In the genomic region with DNA sequence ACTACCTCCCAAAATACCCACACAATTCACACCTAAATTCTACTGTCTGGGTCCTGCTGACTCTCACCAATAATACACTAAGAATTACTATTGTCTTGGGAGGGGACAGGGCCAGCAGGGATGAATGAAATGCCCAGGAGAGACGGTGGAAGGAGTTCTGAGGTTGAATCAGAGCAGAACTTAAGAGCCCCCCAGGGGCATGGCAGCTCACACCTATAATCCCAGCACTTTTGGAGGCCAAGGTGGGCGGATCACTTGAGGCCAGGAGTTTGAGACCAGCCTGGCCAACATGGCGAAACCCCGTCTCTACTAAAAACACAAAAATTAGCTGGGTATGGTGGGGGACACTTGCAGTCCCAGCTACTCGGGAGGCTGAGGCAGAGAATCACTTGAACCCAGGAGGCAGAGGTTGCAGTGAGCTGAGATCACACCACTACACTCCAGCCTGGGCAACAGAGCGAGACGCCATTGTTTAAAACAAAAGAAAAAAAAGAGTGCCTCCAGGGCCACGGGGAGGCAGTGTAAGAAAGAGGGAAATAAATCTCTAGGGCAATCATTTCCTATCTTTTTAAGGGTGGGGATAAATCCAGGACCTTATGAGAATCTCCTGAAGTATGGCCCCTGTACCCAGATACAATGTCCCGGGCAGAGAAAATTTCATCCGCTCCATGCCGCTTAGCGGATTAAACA, we compare ENCODE assay signal across 7 cellular contexts. TPM values are rescaled to one million over a fixed set of nuclear protein-coding genes. Genes with fewer than 3 reads are reported as not detected.
DNase-seq lines count a peak whose midpoint lies in the region; ATAC-seq and TF ChIP-seq lines count a peak whose summit lies in the region.
"Not testable (repeated sequence)": the region's sequence is repeated elsewhere in the genome, so short reads cannot be mapped to it uniquely, and the experiment has no call there.

No MANE protein-coding gene starts in this region.

- H3K27ac ChIP-seq in OCI-LY7 (ENCODE audit: low read depth, low read length, poor library complexity, severe bottlenecking); naive thymus-derived CD4-positive, alpha-beta T cell (ENCODE audit: low read depth, low read length): not testable (repeated sequence)
- peak overlapping the region in 3 of 5 donors; percentile 20 to 38 (median 26) for H3K27ac ChIP-seq in stomach

- not testable (repeated sequence) for TF ChIP-seq EP300 in stomach (IDR thresholded peaks at IDR 0.05)

- H3K36me3 Mint-ChIP-seq in Caco-2 (ENCODE audit: insufficient read depth, unreplicated experiment): peaks cover 99% of the 10 kb centered on the region
- peaks cover 70% of the 10 kb centered on the region for H3K36me3 Mint-ChIP-seq in activated CD8-positive, alpha-beta T cell treated with anti-CD3 and anti-CD28 coated beads, Interleukin-2, amount 10 ng/mL, durations not matched to agents 7 days and 5 days (ENCODE audit: low read depth)
- H3K36me3 Mint-ChIP-seq in activated naive CD8-positive, alpha-beta T cell treated with anti-CD3 and anti-CD28 coated beads, Interleukin-2, amount 10 ng/mL, durations not matched to agents 7 days and 5 days: peaks cover 45% of the 10 kb centered on the region
- H3K36me3 Mint-ChIP-seq in naive thymus-derived CD4-positive, alpha-beta T cell: peaks cover 9 to 36% (median 12%) of the 10 kb centered on the region in 5 donors

- not testable (repeated sequence) for H3K27me3 ChIP-seq in Caco-2 (replicated peaks; ENCODE audit: control insufficient read depth, insufficient read depth, low read length); naive thymus-derived CD4-positive, alpha-beta T cell (ENCODE audit: control insufficient read depth in 2 of 2, insufficient read depth in 2 of 2, low read length in 2 of 2); stomach

- peaks cover 21% of the 10 kb centered on the region; the same call in 1 of the 2 replicates for H3K79me2 ChIP-seq in OCI-LY7 (ENCODE audit: insufficient read depth, low read depth, low read length)

- not testable (repeated sequence) for H3K9me3 Mint-ChIP-seq in Caco-2 (ENCODE audit: unreplicated experiment); activated CD8-positive, alpha-beta T cell treated with anti-CD3 and anti-CD28 coated beads, Interleukin-2, amount 10 ng/mL, durations not matched to agents 7 days and 5 days (ENCODE audit: insufficient read depth); activated naive CD8-positive, alpha-beta T cell treated with anti-CD3 and anti-CD28 coated beads, Interleukin-2, amount 10 ng/mL, durations not matched to agents 7 days and 5 days; naive thymus-derived CD4-positive, alpha-beta T cell

- not testable (repeated sequence) for H3K9me3 ChIP-seq in Caco-2; OCI-LY7 (ENCODE audit: low read length); naive thymus-derived CD4-positive, alpha-beta T cell (ENCODE audit: control insufficient read depth in 2 of 3, low read length in 3 of 3); stomach

- DNase-seq in Caco-2; OCI-LY7 (ENCODE audit: low spot score); activated CD8-positive, alpha-beta T cell treated with anti-CD3 and anti-CD28 coated beads, Interleukin-2, amount 10 ng/mL, durations not matched to agents 7 days and 5 days; activated naive CD8-positive, alpha-beta T cell treated with anti-CD3 and anti-CD28 coated beads, Interleukin-2, amount 10 ng/mL, durations not matched to agents 7 days and 5 days; Right ventricle myocardium superior; naive thymus-derived CD4-positive, alpha-beta T cell; stomach: not testable (repeated sequence)

- H3K36me3 ChIP-seq in Caco-2 (ENCODE audit: control insufficient read depth, insufficient read depth, low read length) (peaks cover 10% of the 10 kb centered on the region), OCI-LY7 (ENCODE audit: insufficient read depth, low read length) (peaks cover 92% of the 10 kb centered on the region), stomach (peaks cover 66 to 96% (median 93%) of the 10 kb centered on the region in 4 donors)
- H3K36me3 ChIP-seq in naive thymus-derived CD4-positive, alpha-beta T cell (ENCODE audit: control insufficient read depth in 2 of 3, insufficient read depth in 3 of 3, low read length in 3 of 3): peaks cover 0 to 26% (median 13%) of the 10 kb centered on the region in 3 experiments

- not testable (repeated sequence) for H3K9me2 ChIP-seq in OCI-LY7 (ENCODE audit: insufficient read depth, low read length)

- H3K4me1 Mint-ChIP-seq in Caco-2 (ENCODE audit: low read depth, unreplicated experiment): not testable (repeated sequence)
- H3K4me1 Mint-ChIP-seq in activated CD8-positive, alpha-beta T cell treated with anti-CD3 and anti-CD28 coated beads, Interleukin-2, amount 10 ng/mL, durations not matched to agents 7 days and 5 days (ENCODE audit: low read depth): peaks cover 58% of the 10 kb centered on the region
- H3K4me1 Mint-ChIP-seq in activated naive CD8-positive, alpha-beta T cell treated with anti-CD3 and anti-CD28 coated beads, Interleukin-2, amount 10 ng/mL, durations not matched to agents 7 days and 5 days: peaks cover 31% of the 10 kb centered on the region
- H3K4me1 Mint-ChIP-seq in naive thymus-derived CD4-positive, alpha-beta T cell: peaks cover 0 to 33% (median 4%) of the 10 kb centered on the region in 7 donors

- WGBS in stomach, 5 donors: 85 to 93% (median 92%) methylated on average over 12 of the region's 12 CpGs

- POLR2A ChIA-PET in Caco-2 (lab: Charles Lee); OCI-LY7 (lab: Charles Lee); naive thymus-derived CD4-positive, alpha-beta T cell (lab: Charles Lee): not testable (repeated sequence)
- POLR2A ChIA-PET in activated CD8-positive, alpha-beta T cell treated with anti-CD3 and anti-CD28 coated beads, Interleukin-2, amount 10 ng/mL, durations not matched to agents 7 days and 5 days (lab: Charles Lee): interaction anchor here (1.2 kb wide), 1 partner anchor 10 kb away, joined by 5 read pairs; a partner anchor contains a TSS
- POLR2A ChIA-PET in activated naive CD8-positive, alpha-beta T cell treated with anti-CD3 and anti-CD28 coated beads, Interleukin-2, amount 10 ng/mL, durations not matched to agents 7 days and 5 days (lab: Charles Lee): interaction anchor here (2.0 kb wide), 1 partner anchor 11 kb away, joined by 8 read pairs; a partner anchor contains a TSS

- not testable (repeated sequence) for H3K4me3 Mint-ChIP-seq in Caco-2 (ENCODE audit: unreplicated experiment); activated naive CD8-positive, alpha-beta T cell treated with anti-CD3 and anti-CD28 coated beads, Interleukin-2, amount 10 ng/mL, durations not matched to agents 7 days and 5 days; naive thymus-derived CD4-positive, alpha-beta T cell
- H3K4me3 Mint-ChIP-seq in activated CD8-positive, alpha-beta T cell treated with anti-CD3 and anti-CD28 coated beads, Interleukin-2, amount 10 ng/mL, durations not matched to agents 7 days and 5 days: peak overlapping the region; percentile 5

- not testable (repeated sequence) for ATAC-seq in activated CD8-positive, alpha-beta T cell treated with anti-CD3 and anti-CD28 coated beads, Interleukin-2, amount 10 ng/mL, durations not matched to agents 7 days and 5 days; activated naive CD8-positive, alpha-beta T cell treated with anti-CD3 and anti-CD28 coated beads, Interleukin-2, amount 10 ng/mL, durations not matched to agents 7 days and 5 days (ENCODE audit: low read depth)
- ATAC-seq in Right ventricle myocardium superior (ENCODE audit: poor library complexity): peak; percentile 16
- ATAC-seq in naive thymus-derived CD4-positive, alpha-beta T cell: peak; percentile 66

- CTCF ChIA-PET in Caco-2 (lab: Charles Lee); OCI-LY7 (lab: Charles Lee; ENCODE audit: unreplicated experiment); naive thymus-derived CD4-positive, alpha-beta T cell (lab: Charles Lee): not testable (repeated sequence)
- CTCF ChIA-PET in activated CD8-positive, alpha-beta T cell treated with anti-CD3 and anti-CD28 coated beads, Interleukin-2, amount 10 ng/mL, durations not matched to agents 7 days and 5 days (lab: Charles Lee): interaction anchor here (1.9 kb wide), 1 partner anchor 12 kb away, joined by 5 read pairs; no protein-coding TSS in a partner anchor

- not testable (repeated sequence) for H2AFZ ChIP-seq in OCI-LY7 (ENCODE audit: low read length)

- H3K27me3 Mint-ChIP-seq in Caco-2 (ENCODE audit: insufficient read depth, unreplicated experiment); activated CD8-positive, alpha-beta T cell treated with anti-CD3 and anti-CD28 coated beads, Interleukin-2, amount 10 ng/mL, durations not matched to agents 7 days and 5 days (ENCODE audit: low read depth); activated naive CD8-positive, alpha-beta T cell treated with anti-CD3 and anti-CD28 coated beads, Interleukin-2, amount 10 ng/mL, durations not matched to agents 7 days and 5 days; naive thymus-derived CD4-positive, alpha-beta T cell: not testable (repeated sequence)

- H3K4me2 ChIP-seq in OCI-LY7 (ENCODE audit: low read length): not testable (repeated sequence)

- not testable (repeated sequence) for TF ChIP-seq CTCF in Caco-2 (IDR thresholded peaks at IDR 0.05; ENCODE audit: insufficient read depth in 1 of 2, low read depth in 1 of 2, low read length in 1 of 2, severe bottlenecking in 1 of 2, unreplicated experiment in 1 of 2); stomach (IDR thresholded peaks at IDR 0.05)
- TF ChIP-seq CTCF in OCI-LY7 (conservative IDR thresholded peaks at IDR 0.05; ENCODE audit: low read length): 0 out of 2 replicates have a peak, but pooled peaks have one; percentile 26

- intact Hi-C loops in Caco-2 (cut with micrococcal nuclease; ENCODE audit: unreplicated experiment); OCI-LY7 (cut with micrococcal nuclease; ENCODE audit: unreplicated experiment); naive thymus-derived CD4-positive, alpha-beta T cell (cut with micrococcal nuclease); stomach (cut with DNase I; ENCODE audit: low total_unique reads): not testable (repeated sequence)
- intact Hi-C loops in Right ventricle myocardium superior (cut with DNase I): loop anchor here (5.0 kb wide), 1 partner anchor 59 kb away; no protein-coding TSS in a partner anchor

- BruUV-seq in Caco-2 (replicated peaks; lab: Mats Ljungman, UMichigan); OCI-LY7 (replicated peaks; lab: Mats Ljungman, UMichigan): not testable (repeated sequence)

- peak overlapping the region; percentile 55 for H3K27ac Mint-ChIP-seq in Caco-2 (ENCODE audit: unreplicated experiment)
- H3K27ac Mint-ChIP-seq in activated CD8-positive, alpha-beta T cell treated with anti-CD3 and anti-CD28 coated beads, Interleukin-2, amount 10 ng/mL, durations not matched to agents 7 days and 5 days: peak overlapping the region; percentile 66
- peak overlapping the region; percentile 70 for H3K27ac Mint-ChIP-seq in activated naive CD8-positive, alpha-beta T cell treated with anti-CD3 and anti-CD28 coated beads, Interleukin-2, amount 10 ng/mL, durations not matched to agents 7 days and 5 days
- peak overlapping the region in 1 of 9 donors; percentile 42 for H3K27ac Mint-ChIP-seq in naive thymus-derived CD4-positive, alpha-beta T cell

- H4K20me1 ChIP-seq in OCI-LY7 (ENCODE audit: insufficient read depth, low read length): not testable (repeated sequence)

- H3K4me3 ChIP-seq in Caco-2 (ENCODE audit: low read depth, low read length); OCI-LY7 (ENCODE audit: low read depth, low read length, poor library complexity, severe bottlenecking); naive thymus-derived CD4-positive, alpha-beta T cell (ENCODE audit: low read length); stomach: not testable (repeated sequence)

- not testable (repeated sequence) for TF ChIP-seq POLR2A in stomach (IDR thresholded peaks at IDR 0.05)

- not testable (repeated sequence) for H3K4me1 ChIP-seq in Caco-2; OCI-LY7 (ENCODE audit: insufficient read depth, low read length, poor library complexity, severe bottlenecking); naive thymus-derived CD4-positive, alpha-beta T cell (ENCODE audit: control insufficient read depth in 2 of 2, insufficient read depth in 2 of 2, low read length in 2 of 2)
- H3K4me1 ChIP-seq in stomach: peaks cover 0 to 12% (median 10%) of the 10 kb centered on the region in 4 donors

RNA-seq across cellular contexts. Expression of a gene that starts 10.3 kb away (rescaled TPM):
- total RNA-seq in Caco-2 (2022) (497 and 512 TPM in 2 replicates), OCI-LY7 (2022) (161 and 167 TPM in 2 replicates), Right ventricle myocardium superior (7.0 TPM), stomach (10 to 100 TPM; 18.7 to 53.0 (median 27.7) TPM)
- 111 and 145 TPM in 2 replicates for total RNA-seq in OCI-LY7 (2014; rRNA removed; shearing (Covaris generic))
- 100 to 1,000 TPM; 176 to 178 TPM for total RNA-seq in activated CD8-positive, alpha-beta T cell treated with anti-CD3 and anti-CD28 coated beads, Interleukin-2, amount 10 ng/mL, durations not matched to agents 7 days and 5 days
- total RNA-seq in activated naive CD8-positive, alpha-beta T cell treated with anti-CD3 and anti-CD28 coated beads, Interleukin-2, amount 10 ng/mL, durations not matched to agents 7 days and 5 days: 100 to 1,000 TPM; 121 to 127 TPM
- 100 to 1,000 TPM in 1 of 5 experiments, 10 to 100 TPM in 1, 1 to 10 TPM in 3; 3.5 to 120 (median 5.3) TPM for total RNA-seq in naive thymus-derived CD4-positive, alpha-beta T cell
- 1 to 10 TPM; 1.1 to 5.6 TPM for polyA plus RNA-seq in naive thymus-derived CD4-positive, alpha-beta T cell
- 100 to 1,000 TPM in 1 of 3 donors, 10 to 100 TPM in 2; 20.5 to 106 (median 35.1) TPM for polyA plus RNA-seq in stomach

RNA-seq across cellular contexts. Expression of a gene that starts 31.9 kb away (rescaled TPM):
- total RNA-seq in Caco-2 (2022) (151 and 162 TPM in 2 replicates), OCI-LY7 (2022) (68.0 and 77.3 TPM in 2 replicates), Right ventricle myocardium superior (38.4 TPM), stomach (100 to 1,000 TPM in 2 of 5 donors, 10 to 100 TPM in 3; 48.1 to 373 (median 95.6) TPM)
- 77.8 and 115 TPM in 2 replicates for total RNA-seq in OCI-LY7 (2014; rRNA removed; shearing (Covaris generic))
- 10 to 100 TPM; 79.6 to 90.2 TPM for total RNA-seq in activated CD8-positive, alpha-beta T cell treated with anti-CD3 and anti-CD28 coated beads, Interleukin-2, amount 10 ng/mL, durations not matched to agents 7 days and 5 days
- total RNA-seq in activated naive CD8-positive, alpha-beta T cell treated with anti-CD3 and anti-CD28 coated beads, Interleukin-2, amount 10 ng/mL, durations not matched to agents 7 days and 5 days: 10 to 100 TPM; 79.2 to 87.5 TPM
- total RNA-seq in naive thymus-derived CD4-positive, alpha-beta T cell: 100 to 1,000 TPM in 2 of 5 experiments, 10 to 100 TPM in 3; 81.3 to 120 (median 90.4) TPM
- polyA plus RNA-seq in naive thymus-derived CD4-positive, alpha-beta T cell: 10 to 100 TPM; 16.2 to 30.9 TPM
- 10 to 100 TPM; 37.1 to 43.1 (median 39.0) TPM for polyA plus RNA-seq in stomach

RNA-seq across cellular contexts. Expression of a gene that starts 32.2 kb away (rescaled TPM):
- total RNA-seq in Caco-2 (2022): 30.6 and 33.1 TPM in 2 replicates
- 15.5 and 24.6 TPM in 2 replicates for total RNA-seq in OCI-LY7 (2014; rRNA removed; shearing (Covaris generic))
- total RNA-seq in OCI-LY7 (2022): 18.9 and 26.6 TPM in 2 replicates
- 10 to 100 TPM; 15.3 to 18.4 TPM for total RNA-seq in activated CD8-positive, alpha-beta T cell treated with anti-CD3 and anti-CD28 coated beads, Interleukin-2, amount 10 ng/mL, durations not matched to agents 7 days and 5 days
- total RNA-seq in activated naive CD8-positive, alpha-beta T cell treated with anti-CD3 and anti-CD28 coated beads, Interleukin-2, amount 10 ng/mL, durations not matched to agents 7 days and 5 days: 10 to 100 TPM; 17.8 to 18.1 TPM
- total RNA-seq in Right ventricle myocardium superior: 13.9 TPM
- 10 to 100 TPM; 17.5 to 29.8 (median 21.2) TPM for total RNA-seq in naive thymus-derived CD4-positive, alpha-beta T cell
- polyA plus RNA-seq in naive thymus-derived CD4-positive, alpha-beta T cell: 1 to 10 TPM; 1.8 to 6.8 TPM
- 10 to 100 TPM in 4 of 5 donors, 1 to 10 TPM in 1; 8.8 to 76.3 (median 15.2) TPM for total RNA-seq in stomach
- 1 to 10 TPM; 6.0 to 7.5 (median 6.5) TPM for polyA plus RNA-seq in stomach
